In the genomic region with DNA sequence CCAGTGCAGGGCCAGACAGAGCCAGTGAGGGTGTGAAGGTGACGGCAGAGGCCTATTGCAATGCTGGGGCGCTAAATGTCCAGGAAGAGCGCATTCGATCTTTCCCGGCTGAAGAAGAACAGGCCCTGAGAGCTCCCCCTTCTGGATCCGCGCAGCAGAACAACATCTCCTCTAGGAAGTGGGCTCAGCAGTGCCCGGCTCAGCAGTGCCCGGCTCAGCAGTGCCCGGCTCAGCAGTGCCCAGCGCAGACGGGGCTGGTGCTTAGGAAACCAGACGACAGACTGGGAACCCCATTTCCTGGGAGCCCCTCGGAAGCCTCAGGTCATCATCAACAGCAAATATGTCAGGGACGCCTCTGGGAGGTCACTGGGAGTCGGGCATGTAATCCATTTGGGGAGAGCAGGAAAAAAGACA, we compare ENCODE assay signal across 9 cellular contexts. TPM values are rescaled to one million over a fixed set of nuclear protein-coding genes. Genes with fewer than 3 reads are reported as not detected.
DNase-seq lines count a peak whose midpoint lies in the region; ATAC-seq, FAIRE-seq and TF ChIP-seq lines count a peak whose summit lies in the region.
"Had no signal": no experiment of that assay in that cellular context is flagged by ENCODE, and none has a peak within 500 bp of the region (broad histone marks: within the 10 kb centered on the region; RNA-seq: fewer than 3 reads in every experiment).

No MANE protein-coding gene starts in this region.

- CTCF ChIA-PET in HepG2 (lab: Yijun Ruan, JAX; ENCODE audit: low intra/inter-chr PET ratio, low total read pairs): interaction anchor here (1.1 to 1.8 kb wide), 3 partner anchors 23 to 88 kb away, joined by 3 to 13 read pairs (median 3); no protein-coding TSS in a partner anchor

- H3K9me3 ChIP-seq in HepG2 (ENCODE audit: low read length) (no peaks in the 10 kb centered on the region), stomach (peaks cover 7 to 17% (median 12%) of the 10 kb centered on the region in 4 donors)

- H3K4me2 ChIP-seq in HepG2 (ENCODE audit: low read depth, low read length): no peak overlapping the region

- no peaks in the 10 kb centered on the region for H3K79me2 ChIP-seq in HepG2 (ENCODE audit: insufficient read depth, low read length)

- no peak for TF ChIP-seq POLR2A in HepG2 (IDR thresholded peaks at IDR 0.05; ENCODE audit: insufficient read depth in 1 of 2, low read depth in 2 of 2, low read length in 2 of 2)
- no peak for TF ChIP-seq POLR2A in stomach (IDR thresholded peaks at IDR 0.05)

- ATAC-seq in HepG2: peak; percentile 85

- no peak overlapping the region for H2AFZ ChIP-seq in HepG2 (ENCODE audit: low read length)

- peaks cover 7% of the 10 kb centered on the region for H3K27me3 ChIP-seq in bronchial epithelial cell (ENCODE audit: control insufficient read depth, insufficient read depth, low read length)
- peaks cover 0 to 43% of the 10 kb centered on the region in 2 experiments; a peak in 4 of 5 replicates for H3K27me3 ChIP-seq in HepG2 (ENCODE audit: control insufficient read depth in 1 of 2, insufficient read depth in 2 of 2, low read length in 2 of 2)
- peaks cover 0 to 34% (median 20%) of the 10 kb centered on the region in 3 donors for H3K27me3 ChIP-seq in stomach

- in situ Hi-C loops in HepG2 (cut with HindIII; ENCODE audit: extremely low pct_ligation_motif_present, low pct_unique_long_range_greater_than_20kb): loop anchor here (5.0 kb wide), 1 partner anchor 89 kb away; no protein-coding TSS in a partner anchor

- peak; percentile 26 for DNase-seq in NK-92 treated with Interleukin-12 subunit alpha and Interleukin-12 subunit beta, amount 100 ng/mL, for 24 hours (lab: John Stamatoyannopoulos, UW)
- DNase-seq in NK-92 (lab: John Stamatoyannopoulos, UW; ENCODE audit: unreplicated experiment) (no peak), NCI-H1048 (lab: John Stamatoyannopoulos, UW) (peak; percentile 11), T-helper 9 cell (peak; percentile 41), bronchial epithelial cell (ENCODE audit: low read depth) (peak; percentile 37), HepG2 (ENCODE audit: low spot score) (no peak), stomach (peak; percentile 58), inferior parietal cortex (ENCODE audit: extremely low spot score) (no peak)

- no peak overlapping the region for H3K9ac ChIP-seq in HepG2 (ENCODE audit: insufficient read depth, low read depth, low read length)

- POLR2A ChIA-PET in HepG2 (lab: Yijun Ruan, JAX): no interaction called here

- FAIRE-seq in bronchial epithelial cell (lab: Jason Lieb, UNC) (no peak), HepG2 (lab: Jason Lieb, UNC) (peak; percentile 61)

- H3K4me3 ChIP-seq in bronchial epithelial cell (ENCODE audit: low read depth, low read length) (no peak overlapping the region), HepG2 (replicated peaks in 1 of 3; ENCODE audit: insufficient read depth in 1 of 3, low read depth in 2 of 3, low read length in 3 of 3) (no peak overlapping the region), stomach (no peak overlapping the region)

- H3K27ac ChIP-seq in HepG2 (ENCODE audit: extremely low read length, insufficient read depth, low read length) (no peak overlapping the region), stomach (no peak overlapping the region)

- TF ChIP-seq CTCF in bronchial epithelial cell (IDR thresholded peaks at IDR 0.05; ENCODE audit: insufficient read depth, low read length, severe bottlenecking) (peak; percentile 93), HepG2 (CRISPR knock-in tag; IDR thresholded peaks at IDR 0.05) (peak; percentile 79), stomach (IDR thresholded peaks at IDR 0.05) (peak in 5 of 7 experiments; percentile 25 to 57 (median 44))

- 3% methylated on average over 7 of the region's 16 CpGs for WGBS in HepG2 (ENCODE audit: low lambda C conversion rate)
- WGBS in stomach, 5 donors: 9 to 14% (median 10%) methylated on average over 9 to 16 of the region's 16 CpGs

- H3K36me3 ChIP-seq in bronchial epithelial cell (ENCODE audit: control insufficient read depth, insufficient read depth, low read length) (no peaks in the 10 kb centered on the region), HepG2 (replicated peaks in 1 of 2; ENCODE audit: control insufficient read depth in 1 of 2, insufficient read depth in 2 of 2, low read length in 2 of 2) (no peaks in the 10 kb centered on the region), stomach (no peaks in the 10 kb centered on the region)

- TF ChIP-seq RAD21 in HepG2 (CRISPR knock-in tag; IDR thresholded peaks at IDR 0.05): peak; percentile 35

- no TSS peak for BruUV-seq in HepG2 (replicated peaks; lab: Mats Ljungman, UMichigan)

- H3K4me1 ChIP-seq in HepG2 (ENCODE audit: insufficient read depth, low read length): no peaks in the 10 kb centered on the region
- peaks cover 4 to 31% (median 20%) of the 10 kb centered on the region in 4 donors for H3K4me1 ChIP-seq in stomach

- TF ChIP-seq EP300 in HepG2 (IDR thresholded peaks at IDR 0.05; ENCODE audit: low read depth in 2 of 2, low read length in 2 of 2) (no peak), HepG2 (CRISPR knock-in tag; IDR thresholded peaks at IDR 0.05; ENCODE audit: borderline replicate concordance) (no peak), stomach (IDR thresholded peaks at IDR 0.05) (no peak)

- H4K20me1 ChIP-seq in HepG2 (ENCODE audit: insufficient read depth, low read length): 0 out of 2 replicates have a peak, but pooled peaks cover 5% of the 10 kb centered on the region

- intact Hi-C loops in HepG2 (cut with micrococcal nuclease; ENCODE audit: unreplicated experiment): loop anchor here (1.0 to 2.0 kb wide), 2 partner anchors 23 to 207 kb away; no protein-coding TSS in a partner anchor
- intact Hi-C loops in stomach (cut with DNase I; ENCODE audit: low total_unique reads): loop anchor here (5.0 kb wide), 1 partner anchor 89 kb away; no protein-coding TSS in a partner anchor

RNA-seq across cellular contexts. Expression of a gene that starts 4.7 kb away (rescaled TPM):
- under 0.01 TPM in 2 replicates for total RNA-seq in bronchial epithelial cell
- 3.7 and 4.8 TPM in 2 replicates for total RNA-seq in HepG2 (2016; rRNA removed; fragmentation: Illumina TruSeq; extraction: Trizol)
- total RNA-seq in HepG2 (2016; cell fraction: cytosol; rRNA removed; fragmentation: Illumina TruSeq; extraction: Trizol; ENCODE audit: low read depth): 2.6 and 2.9 TPM in 2 replicates
- 4.2 and 4.4 TPM in 2 replicates for total RNA-seq in HepG2 (2016; cell fraction: insoluble cytoplasmic fraction; rRNA removed; fragmentation: Illumina TruSeq; extraction: Trizol)
- 3.6 and 5.1 TPM in 2 replicates for total RNA-seq in HepG2 (2016; cell fraction: membrane; rRNA removed; fragmentation: Illumina TruSeq; extraction: Trizol)
- total RNA-seq in HepG2 (2016; cell fraction: nucleus; rRNA removed; fragmentation: Illumina TruSeq; extraction: Trizol): 3.2 and 5.3 TPM in 2 replicates
- 7.5 and 10.1 TPM in 2 replicates for polyA plus RNA-seq in HepG2 (2011; rRNA removed)
- 5.8 and 10.0 TPM in 2 replicates for polyA plus RNA-seq in HepG2 (2011; cell fraction: cytosol; rRNA removed)
- polyA plus RNA-seq in HepG2 (2011; cell fraction: nucleus; rRNA removed): 17.6 and 19.9 TPM in 2 replicates
- 4.8 and 5.0 TPM in 2 replicates for polyA plus RNA-seq in HepG2 (2012)
- polyA plus RNA-seq in HepG2 (2016; cell fraction: cytosol; fragmentation: Illumina TruSeq; extraction: Trizol; ENCODE audit: low read depth): 3.9 and 4.8 TPM in 2 replicates
- polyA plus RNA-seq in HepG2 (2016; cell fraction: insoluble cytoplasmic fraction; fragmentation: Illumina TruSeq; extraction: Trizol; ENCODE audit: low read depth): 7.8 and 8.1 TPM in 2 replicates
- 5.6 and 8.0 TPM in 2 replicates for polyA plus RNA-seq in HepG2 (2016; cell fraction: membrane; fragmentation: Illumina TruSeq; extraction: Trizol; ENCODE audit: low read depth)
- 5.7 and 8.2 TPM in 2 replicates for polyA plus RNA-seq in HepG2 (2016; cell fraction: nucleus; fragmentation: Illumina TruSeq; extraction: Trizol; ENCODE audit: insufficient read depth, low read depth)
- 0.65 and 23.1 TPM in 2 replicates for polyA minus RNA-seq in HepG2 (2011; rRNA and poly(A)+ RNA removed; ENCODE audit: low replicate concordance)
- 8.4 and 12.0 TPM in 2 replicates for polyA minus RNA-seq in HepG2 (2011; cell fraction: cytosol; rRNA and poly(A)+ RNA removed)
- polyA minus RNA-seq in HepG2 (2011; cell fraction: nucleus; rRNA and poly(A)+ RNA removed): 5.0 and 6.3 TPM in 2 replicates
- 10 to 100 TPM in 3 of 5 donors, 1 to 10 TPM in 2; 6.2 to 45.1 (median 27.7) TPM for total RNA-seq in stomach
- polyA plus RNA-seq in stomach: 1 to 10 TPM; 2.5 to 5.3 (median 4.4) TPM

RNA-seq across cellular contexts. Expression of a gene that starts 8.0 kb away (rescaled TPM):
- under 0.01 and 0.13 TPM in 2 replicates for total RNA-seq in bronchial epithelial cell
- total RNA-seq in HepG2 (2016; rRNA removed; fragmentation: Illumina TruSeq; extraction: Trizol): 0.11 TPM in 1 of 2 replicates, not detected in the other
- total RNA-seq in HepG2 (2016; cell fraction: cytosol; rRNA removed; fragmentation: Illumina TruSeq; extraction: Trizol; ENCODE audit: low read depth): not detected in 2 replicates
- total RNA-seq in HepG2 (2016; cell fraction: insoluble cytoplasmic fraction; rRNA removed; fragmentation: Illumina TruSeq; extraction: Trizol): 0.13 TPM in 1 of 2 replicates, not detected in the other
- 0.07 and 0.09 TPM in 2 replicates for total RNA-seq in HepG2 (2016; cell fraction: membrane; rRNA removed; fragmentation: Illumina TruSeq; extraction: Trizol)
- 0.09 and 0.28 TPM in 2 replicates for total RNA-seq in HepG2 (2016; cell fraction: nucleus; rRNA removed; fragmentation: Illumina TruSeq; extraction: Trizol)
- polyA plus RNA-seq in HepG2 (2011; rRNA removed): 0.09 and 0.12 TPM in 2 replicates
- 0.09 and 0.11 TPM in 2 replicates for polyA plus RNA-seq in HepG2 (2011; cell fraction: cytosol; rRNA removed)
- polyA plus RNA-seq in HepG2 (2011; cell fraction: nucleus; rRNA removed): 0.32 and 0.38 TPM in 2 replicates
- 0.07 TPM in 1 of 2 replicates, not detected in the other for polyA plus RNA-seq in HepG2 (2012)
- 0.03 TPM in 1 of 2 replicates, not detected in the other for polyA plus RNA-seq in HepG2 (2016; cell fraction: cytosol; fragmentation: Illumina TruSeq; extraction: Trizol; ENCODE audit: low read depth)
- polyA plus RNA-seq in HepG2 (2016; cell fraction: insoluble cytoplasmic fraction; fragmentation: Illumina TruSeq; extraction: Trizol; ENCODE audit: low read depth): not detected in 2 replicates
- polyA plus RNA-seq in HepG2 (2016; cell fraction: membrane; fragmentation: Illumina TruSeq; extraction: Trizol; ENCODE audit: low read depth): 0.06 TPM in 1 of 2 replicates, not detected in the other
- not detected in 2 replicates for polyA plus RNA-seq in HepG2 (2016; cell fraction: nucleus; fragmentation: Illumina TruSeq; extraction: Trizol; ENCODE audit: insufficient read depth, low read depth)
- polyA minus RNA-seq in HepG2 (2011; rRNA and poly(A)+ RNA removed; ENCODE audit: low replicate concordance): 0.74 and 1.2 TPM in 2 replicates
- 0.30 TPM in 1 of 2 replicates, not detected in the other for polyA minus RNA-seq in HepG2 (2011; cell fraction: cytosol; rRNA and poly(A)+ RNA removed)
- polyA minus RNA-seq in HepG2 (2011; cell fraction: nucleus; rRNA and poly(A)+ RNA removed): 0.13 TPM in 1 of 2 replicates, not detected in the other
- 10 to 100 TPM in 2 of 5 donors, 1 to 10 TPM in 3; 4.5 to 77.7 (median 8.8) TPM for total RNA-seq in stomach
- polyA plus RNA-seq in stomach: 10 to 100 TPM in 1 of 3 donors, 1 to 10 TPM in 2; 4.0 to 13.4 (median 4.2) TPM

RNA-seq across cellular contexts. Expression of a gene that starts 38.2 kb away (rescaled TPM):
- total RNA-seq in bronchial epithelial cell (under 0.01 and 0.26 TPM in 2 replicates), HepG2 (2016; rRNA removed; fragmentation: Illumina TruSeq; extraction: Trizol) (not detected in 2 replicates), stomach (10 to 100 TPM in 1 of 5 donors, under 1 TPM in 1, not detected in 3; 0.55 to 33.0 TPM)
- 0.18 TPM in 1 of 2 replicates, not detected in the other for total RNA-seq in HepG2 (2016; cell fraction: cytosol; rRNA removed; fragmentation: Illumina TruSeq; extraction: Trizol; ENCODE audit: low read depth)
- total RNA-seq in HepG2 (2016; cell fraction: insoluble cytoplasmic fraction; rRNA removed; fragmentation: Illumina TruSeq; extraction: Trizol): 0.04 TPM in 1 of 2 replicates, not detected in the other
- not detected in 2 replicates for total RNA-seq in HepG2 (2016; cell fraction: membrane; rRNA removed; fragmentation: Illumina TruSeq; extraction: Trizol)
- 0.13 TPM in 1 of 2 replicates, not detected in the other for total RNA-seq in HepG2 (2016; cell fraction: nucleus; rRNA removed; fragmentation: Illumina TruSeq; extraction: Trizol)
- polyA plus RNA-seq in HepG2 (2011; rRNA removed) (0.24 and 0.39 TPM in 2 replicates), stomach (10 to 100 TPM in 1 of 3 donors, under 1 TPM in 1, not detected in 1; 0.31 to 17.1 TPM)
- polyA plus RNA-seq in HepG2 (2011; cell fraction: cytosol; rRNA removed): 0.13 and 0.15 TPM in 2 replicates
- 2.9 and 3.2 TPM in 2 replicates for polyA plus RNA-seq in HepG2 (2011; cell fraction: nucleus; rRNA removed)
- 0.51 and 0.72 TPM in 2 replicates for polyA plus RNA-seq in HepG2 (2012)
- polyA plus RNA-seq in HepG2 (2016; cell fraction: cytosol; fragmentation: Illumina TruSeq; extraction: Trizol; ENCODE audit: low read depth): not detected in 2 replicates
- not detected in 2 replicates for polyA plus RNA-seq in HepG2 (2016; cell fraction: insoluble cytoplasmic fraction; fragmentation: Illumina TruSeq; extraction: Trizol; ENCODE audit: low read depth)
- not detected in 2 replicates for polyA plus RNA-seq in HepG2 (2016; cell fraction: membrane; fragmentation: Illumina TruSeq; extraction: Trizol; ENCODE audit: low read depth)
- polyA plus RNA-seq in HepG2 (2016; cell fraction: nucleus; fragmentation: Illumina TruSeq; extraction: Trizol; ENCODE audit: insufficient read depth, low read depth): 0.12 and 0.88 TPM in 2 replicates
- polyA minus RNA-seq in HepG2 (2011; rRNA and poly(A)+ RNA removed; ENCODE audit: low replicate concordance): 0.08 TPM in 1 of 2 replicates, not detected in the other
- polyA minus RNA-seq in HepG2 (2011; cell fraction: cytosol; rRNA and poly(A)+ RNA removed): not detected in 2 replicates
- 0.25 and 0.26 TPM in 2 replicates for polyA minus RNA-seq in HepG2 (2011; cell fraction: nucleus; rRNA and poly(A)+ RNA removed)
- total RNA-seq: subcutaneous adipose tissue had no signal

RNA-seq across cellular contexts. Expression of a gene that starts 42.1 kb away (rescaled TPM):
- total RNA-seq in bronchial epithelial cell (20.5 and 22.4 TPM in 2 replicates), HepG2 (2016; rRNA removed; fragmentation: Illumina TruSeq; extraction: Trizol) (7.2 and 16.7 TPM in 2 replicates), stomach (10 to 100 TPM; 14.1 to 57.2 (median 33.9) TPM)
- 1.1 and 2.0 TPM in 2 replicates for total RNA-seq in HepG2 (2016; cell fraction: cytosol; rRNA removed; fragmentation: Illumina TruSeq; extraction: Trizol; ENCODE audit: low read depth)
- total RNA-seq in HepG2 (2016; cell fraction: insoluble cytoplasmic fraction; rRNA removed; fragmentation: Illumina TruSeq; extraction: Trizol): 7.2 and 16.4 TPM in 2 replicates
- 3.4 and 3.7 TPM in 2 replicates for total RNA-seq in HepG2 (2016; cell fraction: membrane; rRNA removed; fragmentation: Illumina TruSeq; extraction: Trizol)
- total RNA-seq in HepG2 (2016; cell fraction: nucleus; rRNA removed; fragmentation: Illumina TruSeq; extraction: Trizol): 12.9 and 13.9 TPM in 2 replicates
- polyA plus RNA-seq in HepG2 (2011; rRNA removed) (6.6 and 6.9 TPM in 2 replicates), stomach (10 to 100 TPM in 1 of 3 donors, 1 to 10 TPM in 2; 9.5 to 19.1 (median 10.0) TPM)
- 3.9 and 9.1 TPM in 2 replicates for polyA plus RNA-seq in HepG2 (2011; cell fraction: cytosol; rRNA removed)
- 20.5 and 25.6 TPM in 2 replicates for polyA plus RNA-seq in HepG2 (2011; cell fraction: nucleus; rRNA removed)
- polyA plus RNA-seq in HepG2 (2012): 4.2 and 4.4 TPM in 2 replicates
- polyA plus RNA-seq in HepG2 (2016; cell fraction: cytosol; fragmentation: Illumina TruSeq; extraction: Trizol; ENCODE audit: low read depth): 1.5 and 1.9 TPM in 2 replicates
- polyA plus RNA-seq in HepG2 (2016; cell fraction: insoluble cytoplasmic fraction; fragmentation: Illumina TruSeq; extraction: Trizol; ENCODE audit: low read depth): 5.2 and 6.7 TPM in 2 replicates
- 2.6 and 2.9 TPM in 2 replicates for polyA plus RNA-seq in HepG2 (2016; cell fraction: membrane; fragmentation: Illumina TruSeq; extraction: Trizol; ENCODE audit: low read depth)
- polyA plus RNA-seq in HepG2 (2016; cell fraction: nucleus; fragmentation: Illumina TruSeq; extraction: Trizol; ENCODE audit: insufficient read depth, low read depth): 23.3 and 23.7 TPM in 2 replicates
- 34.8 and 52.5 TPM in 2 replicates for polyA minus RNA-seq in HepG2 (2011; rRNA and poly(A)+ RNA removed; ENCODE audit: low replicate concordance)
- 7.6 and 11.1 TPM in 2 replicates for polyA minus RNA-seq in HepG2 (2011; cell fraction: cytosol; rRNA and poly(A)+ RNA removed)
- polyA minus RNA-seq in HepG2 (2011; cell fraction: nucleus; rRNA and poly(A)+ RNA removed): 13.7 and 16.2 TPM in 2 replicates

Comparison
In these comparisons a context has a peak if more than half of its experiments do, and no peak if none do; other contexts are left out.
1. DNase-seq: peak in NK-92 treated with Interleukin-12 subunit alpha and Interleukin-12 subunit beta, amount 100 ng/mL, for 24 hours (single experiment), NCI-H1048 (single experiment), T-helper 9 cell (single experiment), bronchial epithelial cell (single experiment) and stomach (single experiment); none in NK-92 (single experiment), HepG2 (single experiment) and inferior parietal cortex (single experiment).
2. Peak in every context shown above with its lines, with median percentiles within 50 percentile points of each other: CTCF ChIP-seq.